In genomic region chr6:112203577-112204349, GRCh38 we compare ENCODE assay signal across 8 cellular contexts. TPM values are rescaled to one million over a fixed set of nuclear protein-coding genes. Genes with fewer than 3 reads are reported as not detected.
DNase-seq lines count a peak whose midpoint lies in the region; ATAC-seq and TF ChIP-seq lines count a peak whose summit lies in the region.

No MANE protein-coding gene starts in this region.

- H3K4me1 Mint-ChIP-seq in CD14-positive monocyte: no peaks in the 10 kb centered on the region

- no peak overlapping the region for H3K4me3 ChIP-seq in hepatocyte
- H3K4me3 ChIP-seq in Karpas-422 (ENCODE audit: low read length): no peak overlapping the region

- H3K27ac ChIP-seq in hepatocyte (peak overlapping the region; percentile 70), Karpas-422 (ENCODE audit: low read length) (no peak overlapping the region)

- no peak overlapping the region for H3K9ac ChIP-seq in Karpas-422 (ENCODE audit: low read length)

- WGBS in hepatocyte (ENCODE audit: low lambda C conversion rate, missing lambda C conversion rate): 70% methylated on average over 6 of the region's 6 CpGs

- DNase-seq in A172 (ENCODE audit: low spot score) (peak; percentile 78), RPMI7951 (ENCODE audit: low read depth) (peak; percentile 70), hepatocyte (ENCODE audit: low spot score) (peak; percentile 14), NCI-H1105 treated with DMSO at 0.1 percent for 48 hours (lab: John Stamatoyannopoulos, UW) (no peak), mucosa of gallbladder (ENCODE audit: low spot score) (no peak), CD14-positive monocyte (ENCODE audit: low spot score) (no peak), Karpas-422 (no peak)

- H4K20me1 ChIP-seq in hepatocyte (ENCODE audit: insufficient read depth, poor library complexity, severe bottlenecking) (no peaks in the 10 kb centered on the region), Karpas-422 (ENCODE audit: insufficient read depth, low read depth, low read length) (no peaks in the 10 kb centered on the region)

- H2AFZ ChIP-seq in hepatocyte: no peak overlapping the region
- H2AFZ ChIP-seq in Karpas-422 (ENCODE audit: low read length): no peak overlapping the region

- H3K36me3 ChIP-seq in hepatocyte (replicated peaks; ENCODE audit: insufficient read depth, low read depth): no peaks in the 10 kb centered on the region
- no peaks in the 10 kb centered on the region for H3K36me3 ChIP-seq in Karpas-422 (ENCODE audit: insufficient read depth, low read length)

- ATAC-seq in GM21528 (IDR thresholded peaks at IDR 0.05; ENCODE audit: low FRiP score, unreplicated experiment): peak; percentile 63

- H3K9me3 ChIP-seq in hepatocyte (ENCODE audit: low read depth): no peaks in the 10 kb centered on the region
- H3K9me3 ChIP-seq in Karpas-422 (ENCODE audit: low read length): no peaks in the 10 kb centered on the region

- H3K4me1 ChIP-seq in hepatocyte (ENCODE audit: insufficient read depth) (peaks cover 8% of the 10 kb centered on the region), Karpas-422 (ENCODE audit: low read length) (peaks cover 2% of the 10 kb centered on the region; the same call in 1 of the 2 replicates)

- H3K79me2 ChIP-seq in hepatocyte (no peaks in the 10 kb centered on the region), Karpas-422 (ENCODE audit: low read length) (no peaks in the 10 kb centered on the region)

- H3K9me2 ChIP-seq in hepatocyte (replicated peaks; ENCODE audit: insufficient read depth) (no peaks in the 10 kb centered on the region), Karpas-422 (replicated peaks; ENCODE audit: insufficient read depth, low read length) (no peaks in the 10 kb centered on the region)

- H3K27ac Mint-ChIP-seq in CD14-positive monocyte: no peak overlapping the region

- TF ChIP-seq CTCF in hepatocyte (IDR thresholded peaks at IDR 0.05; ENCODE audit: poor library complexity) (no peak), CD14-positive monocyte (IDR thresholded peaks at IDR 0.05) (no peak)

- H3K4me2 ChIP-seq in hepatocyte: peak overlapping the region; percentile 27
- no peak overlapping the region for H3K4me2 ChIP-seq in Karpas-422 (ENCODE audit: low read depth, low read length, poor library complexity, severe bottlenecking)

- H3K36me3 Mint-ChIP-seq in CD14-positive monocyte: no peaks in the 10 kb centered on the region

- H3K9me3 Mint-ChIP-seq in CD14-positive monocyte: peaks cover 0 to 5% (median 2%) of the 10 kb centered on the region in 7 donors

- peaks cover 2 to 6% (median 2%) of the 10 kb centered on the region in 3 donors for H3K27me3 Mint-ChIP-seq in CD14-positive monocyte (ENCODE audit: low read depth in 3 of 3)

- no peaks in the 10 kb centered on the region for H3K27me3 ChIP-seq in hepatocyte
- no peaks in the 10 kb centered on the region for H3K27me3 ChIP-seq in Karpas-422 (ENCODE audit: low read length)

- intact Hi-C loops in CD14-positive monocyte (cut with micrococcal nuclease): no loop called here

- no peak overlapping the region for H3K4me3 Mint-ChIP-seq in CD14-positive monocyte

RNA-seq across cellular contexts. Expression of gene LAMA4, which starts 50.6 kb away (rescaled TPM):
- 7.4 and 11.5 TPM in 2 replicates for total RNA-seq in A172 (2014; rRNA removed; shearing (Covaris generic))
- 7.6 and 7.7 TPM in 2 replicates for total RNA-seq in RPMI7951 (2014; rRNA removed; shearing (Covaris generic))
- total RNA-seq in hepatocyte (18.9 and 19.1 TPM in 2 replicates), mucosa of gallbladder (67.8 TPM)
- polyA plus RNA-seq in hepatocyte (8.4 and 14.1 TPM in 2 replicates), CD14-positive monocyte (not detected)
- not detected in 2 replicates for total RNA-seq in Karpas-422 (2014; rRNA removed; shearing (Covaris generic); ENCODE audit: low replicate concordance)

Comparison
In these comparisons a context has a peak if more than half of its experiments do, and no peak if none do; other contexts are left out.
1. DNase-seq: peak in A172 (single experiment), RPMI7951 (single experiment) and hepatocyte (single experiment); none in NCI-H1105 treated with DMSO at 0.1 percent for 48 hours (single experiment), mucosa of gallbladder (single experiment), CD14-positive monocyte (single experiment) and Karpas-422 (single experiment).